ENCODE assay signal across 2 cellular contexts in the genomic region with DNA sequence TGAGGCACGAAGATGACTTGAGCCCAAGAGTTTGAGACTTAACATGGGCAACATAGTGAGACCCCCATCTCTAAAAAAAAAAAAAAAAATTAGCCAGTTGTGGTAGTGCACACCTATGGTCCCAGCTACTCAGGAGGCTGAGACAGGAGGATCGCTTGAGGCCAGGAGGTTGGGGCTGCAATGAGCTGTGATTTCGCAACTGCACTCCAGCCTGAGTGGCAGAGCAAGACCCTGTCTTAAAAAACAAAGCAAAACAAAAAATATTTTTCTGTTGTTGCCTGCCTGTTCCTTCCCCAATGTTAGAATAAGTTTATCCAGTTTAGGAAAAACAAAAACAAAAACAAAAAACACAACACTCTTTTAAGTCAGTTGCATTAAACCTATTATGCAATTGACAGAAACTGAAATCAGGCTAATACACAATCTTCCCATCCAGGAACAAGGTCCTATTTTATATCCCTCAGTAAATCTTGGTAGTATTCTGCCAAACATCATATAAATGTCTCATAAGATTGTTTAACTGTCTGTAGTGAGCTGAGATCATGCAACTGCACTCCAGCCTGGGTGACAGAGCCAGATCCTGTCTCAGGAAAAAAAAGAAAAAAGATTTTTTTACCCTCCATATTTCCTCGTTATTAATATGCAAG.
TF ChIP-seq lines count a peak whose summit lies in the region.

No MANE protein-coding gene starts in this region.

TF ChIP-seq in A549, 52 proteins besides CTCF, POLR2A, EP300 and RAD21:
- TF ChIP-seq CEBPB (IDR thresholded peaks at IDR 0.05) (peak; percentile 31 to 71; a peak in 3 of 4 replicates), ZNF302 (CRISPR knock-in tag; IDR thresholded peaks at IDR 0.05) (no peak), TFCP2L1 (CRISPR knock-in tag; IDR thresholded peaks at IDR 0.05) (no peak)
- TF ChIP-seq, protein P1, sequence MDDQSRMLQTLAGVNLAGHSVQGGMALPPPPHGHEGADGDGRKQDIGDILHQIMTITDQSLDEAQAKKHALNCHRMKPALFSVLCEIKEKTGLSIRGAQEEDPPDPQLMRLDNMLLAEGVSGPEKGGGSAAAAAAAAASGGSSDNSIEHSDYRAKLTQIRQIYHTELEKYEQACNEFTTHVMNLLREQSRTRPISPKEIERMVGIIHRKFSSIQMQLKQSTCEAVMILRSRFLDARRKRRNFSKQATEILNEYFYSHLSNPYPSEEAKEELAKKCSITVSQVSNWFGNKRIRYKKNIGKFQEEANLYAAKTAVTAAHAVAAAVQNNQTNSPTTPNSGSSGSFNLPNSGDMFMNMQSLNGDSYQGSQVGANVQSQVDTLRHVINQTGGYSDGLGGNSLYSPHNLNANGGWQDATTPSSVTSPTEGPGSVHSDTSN (IDR thresholded peaks at IDR 0.05): no peak

TF ChIP-seq in GM12878, 131 proteins besides CTCF, POLR2A, EP300 and RAD21:
- TF ChIP-seq BMI1 (IDR thresholded peaks at IDR 0.05; ENCODE audit: borderline replicate concordance) (no peak), KAT2A (conservative IDR thresholded peaks at IDR 0.05; ENCODE audit: control insufficient read depth, low read depth, low read length) (no peak), CREM (IDR thresholded peaks at IDR 0.05; ENCODE audit: low read depth) (no peak), POU2F2 (IDR thresholded peaks at IDR 0.05; ENCODE audit: borderline replicate concordance, low read depth, low read length) (no peak), ZNF384 (IDR thresholded peaks at IDR 0.05; ENCODE audit: borderline replicate concordance, low read depth, low read length) (no peak), ASH2L (IDR thresholded peaks at IDR 0.05; ENCODE audit: borderline replicate concordance, low read depth) (no peak), CHD4 (IDR thresholded peaks at IDR 0.05) (no peak), NFIC (IDR thresholded peaks at IDR 0.05; ENCODE audit: low read depth, low read length) (no peak), MYC (IDR thresholded peaks at IDR 0.05; ENCODE audit: insufficient read depth, insufficient read length, insufficient replicate concordance, low read length, severe bottlenecking) (no peak), CHD2 (IDR thresholded peaks at IDR 0.05; ENCODE audit: borderline replicate concordance, low read depth, low read length) (no peak), ATF7 (IDR thresholded peaks at IDR 0.05; ENCODE audit: low read depth) (no peak)
- TF ChIP-seq, protein P2, sequence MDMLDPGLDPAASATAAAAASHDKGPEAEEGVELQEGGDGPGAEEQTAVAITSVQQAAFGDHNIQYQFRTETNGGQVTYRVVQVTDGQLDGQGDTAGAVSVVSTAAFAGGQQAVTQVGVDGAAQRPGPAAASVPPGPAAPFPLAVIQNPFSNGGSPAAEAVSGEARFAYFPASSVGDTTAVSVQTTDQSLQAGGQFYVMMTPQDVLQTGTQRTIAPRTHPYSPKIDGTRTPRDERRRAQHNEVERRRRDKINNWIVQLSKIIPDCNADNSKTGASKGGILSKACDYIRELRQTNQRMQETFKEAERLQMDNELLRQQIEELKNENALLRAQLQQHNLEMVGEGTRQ (IDR thresholded peaks at IDR 0.05; ENCODE audit: borderline replicate concordance, low read depth, low read length): no peak
- TF ChIP-seq, protein P3, sequence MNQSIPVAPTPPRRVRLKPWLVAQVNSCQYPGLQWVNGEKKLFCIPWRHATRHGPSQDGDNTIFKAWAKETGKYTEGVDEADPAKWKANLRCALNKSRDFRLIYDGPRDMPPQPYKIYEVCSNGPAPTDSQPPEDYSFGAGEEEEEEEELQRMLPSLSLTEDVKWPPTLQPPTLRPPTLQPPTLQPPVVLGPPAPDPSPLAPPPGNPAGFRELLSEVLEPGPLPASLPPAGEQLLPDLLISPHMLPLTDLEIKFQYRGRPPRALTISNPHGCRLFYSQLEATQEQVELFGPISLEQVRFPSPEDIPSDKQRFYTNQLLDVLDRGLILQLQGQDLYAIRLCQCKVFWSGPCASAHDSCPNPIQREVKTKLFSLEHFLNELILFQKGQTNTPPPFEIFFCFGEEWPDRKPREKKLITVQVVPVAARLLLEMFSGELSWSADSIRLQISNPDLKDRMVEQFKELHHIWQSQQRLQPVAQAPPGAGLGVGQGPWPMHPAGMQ (IDR thresholded peaks at IDR 0.05; ENCODE audit: borderline replicate concordance): no peak
- TF ChIP-seq, protein P4, sequence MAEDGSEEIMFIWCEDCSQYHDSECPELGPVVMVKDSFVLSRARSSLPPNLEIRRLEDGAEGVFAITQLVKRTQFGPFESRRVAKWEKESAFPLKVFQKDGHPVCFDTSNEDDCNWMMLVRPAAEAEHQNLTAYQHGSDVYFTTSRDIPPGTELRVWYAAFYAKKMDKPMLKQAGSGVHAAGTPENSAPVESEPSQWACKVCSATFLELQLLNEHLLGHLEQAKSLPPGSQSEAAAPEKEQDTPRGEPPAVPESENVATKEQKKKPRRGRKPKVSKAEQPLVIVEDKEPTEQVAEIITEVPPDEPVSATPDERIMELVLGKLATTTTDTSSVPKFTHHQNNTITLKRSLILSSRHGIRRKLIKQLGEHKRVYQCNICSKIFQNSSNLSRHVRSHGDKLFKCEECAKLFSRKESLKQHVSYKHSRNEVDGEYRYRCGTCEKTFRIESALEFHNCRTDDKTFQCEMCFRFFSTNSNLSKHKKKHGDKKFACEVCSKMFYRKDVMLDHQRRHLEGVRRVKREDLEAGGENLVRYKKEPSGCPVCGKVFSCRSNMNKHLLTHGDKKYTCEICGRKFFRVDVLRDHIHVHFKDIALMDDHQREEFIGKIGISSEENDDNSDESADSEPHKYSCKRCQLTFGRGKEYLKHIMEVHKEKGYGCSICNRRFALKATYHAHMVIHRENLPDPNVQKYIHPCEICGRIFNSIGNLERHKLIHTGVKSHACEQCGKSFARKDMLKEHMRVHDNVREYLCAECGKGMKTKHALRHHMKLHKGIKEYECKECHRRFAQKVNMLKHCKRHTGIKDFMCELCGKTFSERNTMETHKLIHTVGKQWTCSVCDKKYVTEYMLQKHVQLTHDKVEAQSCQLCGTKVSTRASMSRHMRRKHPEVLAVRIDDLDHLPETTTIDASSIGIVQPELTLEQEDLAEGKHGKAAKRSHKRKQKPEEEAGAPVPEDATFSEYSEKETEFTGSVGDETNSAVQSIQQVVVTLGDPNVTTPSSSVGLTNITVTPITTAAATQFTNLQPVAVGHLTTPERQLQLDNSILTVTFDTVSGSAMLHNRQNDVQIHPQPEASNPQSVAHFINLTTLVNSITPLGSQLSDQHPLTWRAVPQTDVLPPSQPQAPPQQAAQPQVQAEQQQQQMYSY (CRISPR knock-in tag; IDR thresholded peaks at IDR 0.05): no peak
TF ChIP-seq in GM12878: peak in this region for 0.
